Comparison of ENCODE assay signal across 8 cellular contexts in the genomic region with DNA sequence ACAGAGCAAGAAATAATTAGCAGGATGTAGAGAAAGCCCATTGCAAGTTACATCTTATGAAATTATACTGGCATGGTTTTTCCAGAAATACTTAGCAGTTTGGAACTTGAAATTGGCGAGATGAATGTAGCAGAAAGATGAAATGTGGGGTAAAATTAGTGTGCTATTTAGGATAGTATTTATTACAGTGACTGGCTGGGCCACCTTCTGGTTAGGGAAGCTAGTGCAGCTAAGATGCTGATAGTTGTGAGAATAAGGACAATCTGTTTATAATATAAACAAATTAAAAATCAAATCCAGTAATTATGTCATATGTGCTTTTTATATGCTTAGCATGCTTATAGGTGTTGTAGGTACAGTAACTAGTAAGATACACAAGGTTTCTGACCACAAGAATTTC.
DNase-seq lines count a peak whose midpoint lies in the region; ATAC-seq and TF ChIP-seq lines count a peak whose summit lies in the region.

No MANE protein-coding gene starts in this region.

- H3K9me3 Mint-ChIP-seq in mesothelial cell of epicardium = peaks cover 28% of the 10 kb centered on the region

- H3K27me3 Mint-ChIP-seq in mesothelial cell of epicardium (ENCODE audit: low read depth) = no peaks in the 10 kb centered on the region

- peak; percentile 40 for TF ChIP-seq CTCF in mesothelial cell of epicardium (IDR thresholded peaks at IDR 0.05; ENCODE audit: unreplicated experiment)

- H3K36me3 Mint-ChIP-seq in mesothelial cell of epicardium = peaks cover 4% of the 10 kb centered on the region

- H3K4me3 Mint-ChIP-seq in mesothelial cell of epicardium = no peak overlapping the region

- ATAC-seq in HG02885 (IDR thresholded peaks at IDR 0.05; ENCODE audit: poor library complexity, unreplicated experiment) (peak; percentile 65), HG03039 (IDR thresholded peaks at IDR 0.05; ENCODE audit: unreplicated experiment) (no peak), HG02759 (IDR thresholded peaks at IDR 0.05; ENCODE audit: unreplicated experiment) (no peak)

- DNase-seq in ELR (ENCODE audit: low read depth) (peak; percentile 56), astrocyte of the hippocampus (ENCODE audit: low read depth, low spot score) (peak; percentile 44), mesothelial cell of epicardium (ENCODE audit: low spot score in 2 of 2, unreplicated experiment in 2 of 2) (no peak), UCSD-AML1 (lab: John Stamatoyannopoulos, UW; ENCODE audit: unreplicated experiment) (no peak)
- DNase-seq in stimulated activated CD4-positive, alpha-beta T cell treated with anti-CD3 and anti-CD28 coated beads, Interleukin-4, amount 100 ng/mL, for 24 hours = no peak

- H3K27ac Mint-ChIP-seq in mesothelial cell of epicardium = no peak overlapping the region

- H3K4me1 Mint-ChIP-seq in mesothelial cell of epicardium = no peaks in the 10 kb centered on the region

Comparison
In these comparisons a context has a peak if more than half of its experiments do, and no peak if none do; other contexts are left out.
1. DNase-seq: peak in ELR (single experiment) and astrocyte of the hippocampus (single experiment); none in mesothelial cell of epicardium (0 of 2), UCSD-AML1 (single experiment) and stimulated activated CD4-positive, alpha-beta T cell treated with anti-CD3 and anti-CD28 coated beads, Interleukin-4, amount 100 ng/mL, for 24 hours (single experiment).